ENCODE assay signal across 8 cellular contexts in the genomic region with DNA sequence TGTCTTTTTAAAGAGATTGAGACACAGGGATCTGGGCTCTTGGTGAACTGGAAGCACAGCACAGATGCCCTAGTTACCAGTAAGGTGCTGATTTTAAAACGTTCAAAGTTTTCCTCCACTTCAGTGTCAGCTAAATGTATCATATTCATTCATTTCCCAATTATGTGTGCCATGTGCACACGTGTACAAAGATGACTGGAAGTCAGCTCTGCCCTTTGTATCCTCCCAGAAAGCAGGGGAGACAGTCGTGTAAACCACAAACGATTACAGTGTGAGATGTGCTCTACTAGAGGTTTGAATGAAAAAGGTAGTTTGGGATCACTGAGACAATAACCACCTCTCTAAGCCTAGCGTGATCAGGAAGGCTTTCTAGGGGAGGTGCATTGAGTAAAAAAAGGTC. TPM values are rescaled to one million over a fixed set of nuclear protein-coding genes. Genes with fewer than 3 reads are reported as not detected.
DNase-seq lines count a peak whose midpoint lies in the region; ATAC-seq and TF ChIP-seq lines count a peak whose summit lies in the region.

No MANE protein-coding gene starts in this region.

- WGBS in IMR-90 (ENCODE audit: extremely low coverage in 2 of 2, insufficient read length in 1 of 2), 2 experiments = 0% methylated on average over 1 of the region's 5 CpGs; no CpG with 5 or more reads in 1 of the 2 experiments

- in situ Hi-C loops in IMR-90 (cut with MboI; ENCODE audit: low sequenced_read_pairs) = no loop called here

- H2BK5ac ChIP-seq in IMR-90 (ENCODE audit: low read depth, low read length, poor library complexity, severe bottlenecking) = no peak overlapping the region

- H3K9ac ChIP-seq in IMR-90 (ENCODE audit: low read depth, low read length) = peak overlapping the region; percentile 98

- H2AK9ac ChIP-seq in IMR-90 (replicated peaks; ENCODE audit: low read depth, low read length, poor library complexity) = no peak overlapping the region

- peak overlapping the region; percentile 89 for H3K14ac ChIP-seq in IMR-90 (replicated peaks; ENCODE audit: low read depth, low read length)

- no peak overlapping the region for H2BK15ac ChIP-seq in IMR-90 (ENCODE audit: low read depth, low read length)

- peaks cover 6% of the 10 kb centered on the region; the same call in 1 of the 2 replicates for H3K9me3 ChIP-seq in IMR-90 (ENCODE audit: control insufficient read depth, insufficient read depth, low read length)

- no TSS peak for BruUV-seq in IMR-90 (replicated peaks; lab: Mats Ljungman, UMichigan)

- no peak overlapping the region for H2BK20ac ChIP-seq in IMR-90 (ENCODE audit: low read depth, low read length)

- H4K20me1 ChIP-seq in IMR-90 (ENCODE audit: insufficient read depth, low read length) = no peaks in the 10 kb centered on the region

- ATAC-seq in IMR-90 (ENCODE audit: low read depth) (peak; percentile 33), natural killer cell (peak in 1 of 3 donors; percentile 20), HG02678 (IDR thresholded peaks at IDR 0.05; ENCODE audit: unreplicated experiment) (no peak), GM18505 (IDR thresholded peaks at IDR 0.05; ENCODE audit: unreplicated experiment) (no peak)

- POLR2A ChIA-PET in BJ (lab: Charles Lee) = no interaction called here
- POLR2A ChIA-PET in IMR-90 (lab: Charles Lee; ENCODE audit: unreplicated experiment) = no interaction called here

- peak overlapping the region; percentile 92 for H4K8ac ChIP-seq in IMR-90 (ENCODE audit: low read depth in 2 of 2, low read length in 2 of 2)

- peak overlapping the region; percentile 84; the same call in 1 of the 2 replicates for H3K4ac ChIP-seq in IMR-90 (ENCODE audit: low read depth, low read length)

- peaks cover 43% of the 10 kb centered on the region for H3K9me3 Mint-ChIP-seq in dendritic cell treated with granulocyte-macrophage colony-stimulating factor and Interleukin-4, amounts not matched to agents 40 ng/mL and 50 ng/mL, for 4 days
- peaks cover 2 to 3% of the 10 kb centered on the region in 2 donors for H3K9me3 Mint-ChIP-seq in natural killer cell

- TF ChIP-seq CTCF in BJ (IDR thresholded peaks at IDR 0.05; ENCODE audit: insufficient read depth, low read depth, low read length) (no peak), IMR-90 (conservative IDR thresholded peaks at IDR 0.05; ENCODE audit: low read depth, low read length) (no peak), natural killer cell (IDR thresholded peaks at IDR 0.05) (no peak)

- H2AFZ ChIP-seq in IMR-90 (replicated peaks; ENCODE audit: low read length, poor library complexity) = peak overlapping the region; percentile 11

- dilution Hi-C loops in IMR-90 (cut with HindIII; ENCODE audit: low sequenced_read_pairs, unreplicated experiment) = no loop called here

- H3K27ac Mint-ChIP-seq in dendritic cell treated with granulocyte-macrophage colony-stimulating factor and Interleukin-4, amounts not matched to agents 40 ng/mL and 50 ng/mL, for 4 days = peak overlapping the region; percentile 81
- peak overlapping the region; percentile 86 to 89 for H3K27ac Mint-ChIP-seq in natural killer cell

- CTCF ChIA-PET in BJ (lab: Yijun Ruan, JAX) = interaction anchor here (1.4 kb wide), 1 partner anchor 28 kb away, joined by 3 read pairs; no protein-coding TSS in a partner anchor
- CTCF ChIA-PET in IMR-90 (lab: Yijun Ruan, JAX) = no interaction called here

- peaks cover 4% of the 10 kb centered on the region; the same call in 1 of the 2 replicates for H3K4me1 ChIP-seq in IMR-90 (ENCODE audit: control insufficient read depth, insufficient read depth, low read length)

- 0 out of 2 replicates have a peak, but pooled peaks cover 2% of the 10 kb centered on the region for H3K36me3 ChIP-seq in BJ (ENCODE audit: control insufficient read depth, insufficient read depth, low read length)
- peaks cover 12% of the 10 kb centered on the region for H3K36me3 ChIP-seq in IMR-90 (ENCODE audit: control insufficient read depth, insufficient read depth, low read length)

- no peak for DNase-seq in BJ (ENCODE audit: low read depth)
- DNase-seq in IMR-90 = peak; percentile 18
- DNase-seq in natural killer cell = no peak
- DNase-seq in GDM1 (lab: John Stamatoyannopoulos, UW) = no peak
- DNase-seq in activated CD4-positive, alpha-beta T cell treated with anti-CD3 and anti-CD28 coated beads for 4 hours = no peak

- H2AK5ac ChIP-seq in IMR-90 (ENCODE audit: low read depth, low read length) = 0 out of 2 replicates have a peak overlapping the region, but pooled peaks have one; percentile 20

- no peak overlapping the region for H2BK120ac ChIP-seq in IMR-90 (ENCODE audit: low read depth, low read length)

- H3K27me3 Mint-ChIP-seq in dendritic cell treated with granulocyte-macrophage colony-stimulating factor and Interleukin-4, amounts not matched to agents 40 ng/mL and 50 ng/mL, for 4 days = peaks cover 12% of the 10 kb centered on the region
- H3K27me3 Mint-ChIP-seq in natural killer cell (ENCODE audit: low read depth in 2 of 2) = peaks cover 8% of the 10 kb centered on the region in 2 donors

- H3K56ac ChIP-seq in IMR-90 (ENCODE audit: extremely low read depth, insufficient read depth, low read length) = peak overlapping the region; percentile 27

- H3K9me1 ChIP-seq in IMR-90 (ENCODE audit: insufficient read depth, low read length) = no peaks in the 10 kb centered on the region

- H3K4me3 Mint-ChIP-seq in dendritic cell treated with granulocyte-macrophage colony-stimulating factor and Interleukin-4, amounts not matched to agents 40 ng/mL and 50 ng/mL, for 4 days = peak overlapping the region; percentile 86
- peak overlapping the region; percentile 94 for H3K4me3 Mint-ChIP-seq in natural killer cell

- H3K27ac ChIP-seq in IMR-90 (ENCODE audit: insufficient read depth, low read length) = no peak overlapping the region

- H3K36me3 Mint-ChIP-seq in dendritic cell treated with granulocyte-macrophage colony-stimulating factor and Interleukin-4, amounts not matched to agents 40 ng/mL and 50 ng/mL, for 4 days (ENCODE audit: low read depth) = peaks cover 39% of the 10 kb centered on the region
- no peaks in the 10 kb centered on the region for H3K36me3 Mint-ChIP-seq in natural killer cell

- peaks cover 13 to 18% of the 10 kb centered on the region in 2 experiments; a peak in 3 of 4 replicates for H3K79me1 ChIP-seq in IMR-90 (ENCODE audit: low read depth in 1 of 2, low read length in 2 of 2)

- H3K4me2 ChIP-seq in IMR-90 (ENCODE audit: low read depth, low read length) = peak overlapping the region; percentile 95

- H4K91ac ChIP-seq in IMR-90 (ENCODE audit: insufficient read depth, low read depth, low read length) = no peak overlapping the region

- no peaks in the 10 kb centered on the region for H3K27me3 ChIP-seq in BJ (ENCODE audit: control insufficient read depth, insufficient read depth, low read length)
- no peaks in the 10 kb centered on the region for H3K27me3 ChIP-seq in IMR-90 (ENCODE audit: control insufficient read depth, insufficient read depth, low read length)

- H4K5ac ChIP-seq in IMR-90 (ENCODE audit: low read depth, low read length) = peak overlapping the region; percentile 99

- TF ChIP-seq POLR2A in IMR-90 (IDR thresholded peaks at IDR 0.05; ENCODE audit: low read depth, low read length) (no peak), GM18505 (IDR thresholded peaks at IDR 0.05; ENCODE audit: borderline replicate concordance, extremely low read depth, insufficient read depth, insufficient read length) (no peak)

- H3K23ac ChIP-seq in IMR-90 (ENCODE audit: low read depth, low read length) = peak overlapping the region; percentile 77; the same call in 1 of the 2 replicates

- intact Hi-C loops in IMR-90 (cut with micrococcal nuclease) (no loop called here), natural killer cell (cut with micrococcal nuclease) (no loop called here)
- intact Hi-C loops in dendritic cell treated with granulocyte-macrophage colony-stimulating factor and Interleukin-4, amounts not matched to agents 40 ng/mL and 50 ng/mL, for 4 days (cut with micrococcal nuclease) = loop anchor here (2.0 kb wide), 1 partner anchor 79 kb away; a partner anchor contains a TSS

- peak overlapping the region; percentile 63 for H3K4me3 ChIP-seq in BJ (ENCODE audit: low read depth, low read length)
- peak overlapping the region; percentile 95 for H3K4me3 ChIP-seq in IMR-90 (ENCODE audit: insufficient read depth, low read depth, low read length)

- peaks cover 12% of the 10 kb centered on the region for H3K4me1 Mint-ChIP-seq in dendritic cell treated with granulocyte-macrophage colony-stimulating factor and Interleukin-4, amounts not matched to agents 40 ng/mL and 50 ng/mL, for 4 days (ENCODE audit: low read depth)
- H3K4me1 Mint-ChIP-seq in natural killer cell = peaks cover 23 to 24% of the 10 kb centered on the region in 2 donors

- TF ChIP-seq RAD21 in IMR-90 (IDR thresholded peaks at IDR 0.05; ENCODE audit: low read length) = no peak

- no peak overlapping the region; the same call in 1 of the 2 replicates for H3K18ac ChIP-seq in IMR-90 (ENCODE audit: low read depth, low read length)

TF ChIP-seq in IMR-90, 13 proteins besides CTCF, POLR2A, EP300 and RAD21:
- no peak for TF ChIP-seq MAZ (IDR thresholded peaks at IDR 0.05; ENCODE audit: borderline replicate concordance, low read depth, low read length)
- TF ChIP-seq MXI1 (IDR thresholded peaks at IDR 0.05; ENCODE audit: borderline replicate concordance, low read depth, low read length) = peak; percentile 18; the same call in 1 of the 2 replicates
- TF ChIP-seq CHD1 (IDR thresholded peaks at IDR 0.05; ENCODE audit: low read depth, low read length) = no peak

RNA-seq across cellular contexts. Expression of a gene that starts 0.8 kb away (rescaled TPM):
- polyA plus RNA-seq in BJ (2011; rRNA removed) = 4.7 and 4.8 TPM in 2 replicates
- 3.4 and 5.8 TPM in 2 replicates for polyA minus RNA-seq in BJ (2011; rRNA and poly(A)+ RNA removed)
- total RNA-seq in IMR-90 (2012; rRNA removed) = 4.7 TPM in 2 replicates
- 2.6 and 3.0 TPM in 2 replicates for polyA plus RNA-seq in IMR-90 (2012; rRNA removed)
- polyA plus RNA-seq in IMR-90 (2012; cell fraction: cytosol; rRNA removed) = 2.2 and 2.4 TPM in 2 replicates
- polyA plus RNA-seq in IMR-90 (2012; cell fraction: nucleus; rRNA removed; ENCODE audit: low replicate concordance) = 6.2 and 6.6 TPM in 2 replicates
- total RNA-seq in natural killer cell = 1 to 10 TPM; 1.7 to 6.5 (median 3.4) TPM

RNA-seq across cellular contexts. Expression of a gene that starts 29.0 kb away (rescaled TPM):
- polyA plus RNA-seq in BJ (2011; rRNA removed) (0.27 and 0.72 TPM in 2 replicates), IMR-90 (2012; rRNA removed) (0.59 and 0.70 TPM in 2 replicates)
- polyA minus RNA-seq in BJ (2011; rRNA and poly(A)+ RNA removed) = 0.81 and 0.82 TPM in 2 replicates
- total RNA-seq in IMR-90 (2012; rRNA removed) (1.3 and 1.4 TPM in 2 replicates), natural killer cell (1 to 10 TPM; 4.6 to 7.7 (median 7.3) TPM)
- polyA plus RNA-seq in IMR-90 (2012; cell fraction: cytosol; rRNA removed) = 0.10 and 0.11 TPM in 2 replicates
- 0.30 and 2.4 TPM in 2 replicates for polyA plus RNA-seq in IMR-90 (2012; cell fraction: nucleus; rRNA removed; ENCODE audit: low replicate concordance)
